ENCODE assay signal across 1 cellular context in genomic region chr16:89545044-89545830, GRCh38.
TF ChIP-seq lines count a peak whose summit lies in the region.

No MANE protein-coding gene starts in this region.

TF ChIP-seq in HepG2, 621 proteins besides CTCF, POLR2A, EP300 and RAD21 (continued from another document and continues in another):
- peak; percentile 84 for TF ChIP-seq HNF1A (IDR thresholded peaks at IDR 0.05; ENCODE audit: low read depth)
- peak; percentile 87; the same call in 1 of the 2 replicates for TF ChIP-seq HNF1A (CRISPR knock-in tag; IDR thresholded peaks at IDR 0.05; ENCODE audit: borderline replicate concordance)
- TF ChIP-seq GTF2F1 (IDR thresholded peaks at IDR 0.05; ENCODE audit: low read length): no peak
- no peak for TF ChIP-seq SP1 (IDR thresholded peaks at IDR 0.05)
- TF ChIP-seq SP1 (CRISPR knock-in tag; IDR thresholded peaks at IDR 0.05): no peak
- TF ChIP-seq ZNF816 (CRISPR knock-in tag; IDR thresholded peaks at IDR 0.05; ENCODE audit: borderline replicate concordance): no peak
- TF ChIP-seq RARA (CRISPR knock-in tag; IDR thresholded peaks at IDR 0.05): peak; percentile 57; the same call in 1 of the 2 replicates
- no peak for TF ChIP-seq AGO2 (optimal IDR thresholded peaks at IDR 0.05; ENCODE audit: low read depth, low read length)
- TF ChIP-seq ZNF292 (CRISPR knock-in tag; IDR thresholded peaks at IDR 0.05; ENCODE audit: borderline replicate concordance, low read depth): no peak
- TF ChIP-seq GABPA (IDR thresholded peaks at IDR 0.05; ENCODE audit: low read depth, low read length): no peak
- peak; percentile 40; the same call in 1 of the 2 replicates for TF ChIP-seq GABPA (CRISPR knock-in tag; IDR thresholded peaks at IDR 0.05; ENCODE audit: low read depth)
- TF ChIP-seq PLRG1 (conservative IDR thresholded peaks at IDR 0.05): no peak
- no peak for TF ChIP-seq CERS6 (CRISPR knock-in tag; IDR thresholded peaks at IDR 0.05)
- peak; percentile 36; the same call in 1 of the 2 replicates for TF ChIP-seq ARNTL (CRISPR knock-in tag; IDR thresholded peaks at IDR 0.05)
- no peak for TF ChIP-seq GPBP1L1 (CRISPR knock-in tag; IDR thresholded peaks at IDR 0.05)
- TF ChIP-seq ZSCAN31 (CRISPR knock-in tag; IDR thresholded peaks at IDR 0.05; ENCODE audit: low read depth): no peak; the same call in 1 of the 2 replicates
- no peak for TF ChIP-seq ZNF503 (CRISPR knock-in tag; IDR thresholded peaks at IDR 0.05)
- TF ChIP-seq ELF4 (CRISPR knock-in tag; IDR thresholded peaks at IDR 0.05; ENCODE audit: borderline replicate concordance): no peak; the same call in 1 of the 2 replicates
- peak; percentile 61 for TF ChIP-seq TFE3 (CRISPR knock-in tag; IDR thresholded peaks at IDR 0.05)
- no peak for TF ChIP-seq ZNF3 (CRISPR knock-in tag; IDR thresholded peaks at IDR 0.05)
- TF ChIP-seq CAMTA2 (CRISPR knock-in tag; IDR thresholded peaks at IDR 0.05; ENCODE audit: borderline replicate concordance): no peak
- TF ChIP-seq MTERF4 (CRISPR knock-in tag; IDR thresholded peaks at IDR 0.05): no peak
- TF ChIP-seq ZSCAN29 (CRISPR knock-in tag; conservative IDR thresholded peaks at IDR 0.05): 0 out of 2 replicates have a peak, but pooled peaks have one; percentile 42
- TF ChIP-seq RFX1 (IDR thresholded peaks at IDR 0.05): no peak
- TF ChIP-seq ARNT2 (CRISPR knock-in tag; IDR thresholded peaks at IDR 0.05; ENCODE audit: low read depth): peak; percentile 57; the same call in 1 of the 2 replicates
- TF ChIP-seq HOXA7 (CRISPR knock-in tag; IDR thresholded peaks at IDR 0.05): no peak
- no peak for TF ChIP-seq KDM5A (IDR thresholded peaks at IDR 0.05; ENCODE audit: borderline replicate concordance, low read length)
- peak; percentile 26; the same call in 1 of the 2 replicates for TF ChIP-seq ZNF276 (CRISPR knock-in tag; IDR thresholded peaks at IDR 0.05; ENCODE audit: low read depth)
- no peak for TF ChIP-seq ZNF558 (CRISPR knock-in tag; IDR thresholded peaks at IDR 0.05; ENCODE audit: borderline replicate concordance)
- peak; percentile 83; the same call in 1 of the 3 replicates for TF ChIP-seq MXI1 (IDR thresholded peaks at IDR 0.05; ENCODE audit: borderline replicate concordance, low read depth, low read length)
- TF ChIP-seq SIN3A (IDR thresholded peaks at IDR 0.05; ENCODE audit: borderline replicate concordance, low read depth, low read length): no peak; the same call in 1 of the 2 replicates
- TF ChIP-seq ZNF709 (CRISPR knock-in tag; IDR thresholded peaks at IDR 0.05): no peak
- TF ChIP-seq SOX5 (CRISPR knock-in tag; IDR thresholded peaks at IDR 0.05; ENCODE audit: borderline replicate concordance): no peak; the same call in 1 of the 2 replicates
- no peak; the same call in none of the 2 replicates for TF ChIP-seq GATAD1 (CRISPR knock-in tag; IDR thresholded peaks at IDR 0.05)
- no peak for TF ChIP-seq IRF9 (CRISPR knock-in tag; IDR thresholded peaks at IDR 0.05; ENCODE audit: borderline replicate concordance)
- TF ChIP-seq CC2D1A (CRISPR knock-in tag; IDR thresholded peaks at IDR 0.05): no peak
- no peak for TF ChIP-seq SIN3B (IDR thresholded peaks at IDR 0.05; ENCODE audit: low read length)
- 0 out of 2 replicates have a peak, but pooled peaks have one; percentile 7 for TF ChIP-seq IKZF5 (CRISPR knock-in tag; IDR thresholded peaks at IDR 0.05)
- peak; percentile 40 for TF ChIP-seq ZNF350 (CRISPR knock-in tag; IDR thresholded peaks at IDR 0.05; ENCODE audit: borderline replicate concordance, low read depth)
- TF ChIP-seq CBX5 (CRISPR knock-in tag; IDR thresholded peaks at IDR 0.05; ENCODE audit: borderline replicate concordance): no peak
- TF ChIP-seq MAFG (CRISPR knock-in tag; IDR thresholded peaks at IDR 0.05): no peak
- peak in 1 of 2 experiments; percentile 20; a peak in 1 of 4 replicates for TF ChIP-seq HMGXB4 (CRISPR knock-in tag; IDR thresholded peaks at IDR 0.05; ENCODE audit: borderline replicate concordance in 1 of 2, low read depth in 1 of 2)
- TF ChIP-seq ZNF24 (IDR thresholded peaks at IDR 0.05): no peak
- TF ChIP-seq STAG1 (CRISPR knock-in tag; IDR thresholded peaks at IDR 0.05): no peak
- no peak for TF ChIP-seq NAIF1 (CRISPR knock-in tag; IDR thresholded peaks at IDR 0.05; ENCODE audit: borderline replicate concordance)
- TF ChIP-seq BORCS8-MEF2B (CRISPR knock-in tag; IDR thresholded peaks at IDR 0.05): peak; percentile 54
- TF ChIP-seq ZBTB21 (CRISPR knock-in tag; IDR thresholded peaks at IDR 0.05): no peak
- TF ChIP-seq SMARCC2 (IDR thresholded peaks at IDR 0.05): no peak
- TF ChIP-seq ZSCAN30 (CRISPR knock-in tag; IDR thresholded peaks at IDR 0.05): no peak
- TF ChIP-seq POGZ (CRISPR knock-in tag; IDR thresholded peaks at IDR 0.05): peak; percentile 31; the same call in 1 of the 2 replicates
- no peak for TF ChIP-seq ZNF10 (CRISPR knock-in tag; IDR thresholded peaks at IDR 0.05; ENCODE audit: borderline replicate concordance, low read depth)
- no peak for TF ChIP-seq ZFP1 (CRISPR knock-in tag; IDR thresholded peaks at IDR 0.05)
- no peak for TF ChIP-seq FOXK1 (CRISPR knock-in tag; IDR thresholded peaks at IDR 0.05; ENCODE audit: borderline replicate concordance, low read depth)
- no peak for TF ChIP-seq RNF2 (conservative IDR thresholded peaks at IDR 0.05; ENCODE audit: low read depth)
